Comparison of ENCODE assay signal across 10 cellular contexts in the genomic region with DNA sequence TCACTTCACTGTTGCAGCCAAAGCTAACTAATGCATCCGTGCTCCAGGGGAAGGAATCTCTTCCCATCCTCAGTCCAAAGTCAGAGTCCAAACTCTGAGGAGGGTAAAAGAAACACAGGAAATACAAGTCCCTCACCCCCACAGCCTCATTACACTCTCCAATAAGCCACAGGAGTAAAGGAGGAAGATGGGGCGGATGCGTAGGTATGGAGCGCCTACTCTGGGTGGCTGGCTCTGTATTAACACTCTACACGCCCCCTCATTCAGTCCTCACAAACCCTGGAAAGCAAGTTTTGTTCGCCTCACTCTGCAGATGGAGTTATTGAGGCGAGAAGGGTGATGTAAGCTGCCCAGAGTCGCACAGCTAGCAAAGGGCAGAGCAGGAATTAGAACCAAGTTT.
A peak's percentile ranks its signal among the peaks of the same experiment; 100 is the strongest.
DNase-seq lines count a peak whose midpoint lies in the region; ATAC-seq and TF ChIP-seq lines count a peak whose summit lies in the region.
"Had no signal": no experiment of that assay in that cellular context is flagged by ENCODE, and none has a peak within 500 bp of the region (broad histone marks: within the 10 kb centered on the region; RNA-seq: fewer than 3 reads in every experiment).

No MANE protein-coding gene starts in this region.

- peak overlapping the region in 38 of 59 donors; percentile 5 to 62 (median 31) for H3K4me3 ChIP-seq in dorsolateral prefrontal cortex
- H3K4me3 ChIP-seq in gastrocnemius medialis, result peak overlapping the region in 1 of 4 donors; percentile 7
- no peak overlapping the region for H3K4me3 ChIP-seq in aorta (ENCODE audit: low read length in 2 of 2)
- H3K4me3 ChIP-seq: SK-N-MC had no signal

- no peak overlapping the region for H3K4me3 Mint-ChIP-seq in activated T-cell treated with anti-CD3 and anti-CD28 coated beads, Interleukin-2, amount 50 U/mL, for 4 hours

- TF ChIP-seq POLR2A in gastrocnemius medialis (IDR thresholded peaks at IDR 0.05), result no peak

- no peaks in the 10 kb centered on the region for H3K27me3 Mint-ChIP-seq in activated T-cell treated with anti-CD3 and anti-CD28 coated beads, Interleukin-2, amount 50 U/mL, for 4 hours (ENCODE audit: low read depth)

- no peaks in the 10 kb centered on the region for H3K27me3 ChIP-seq in dorsolateral prefrontal cortex
- no peaks in the 10 kb centered on the region for H3K27me3 ChIP-seq in gastrocnemius medialis
- no peaks in the 10 kb centered on the region for H3K27me3 ChIP-seq in aorta (ENCODE audit: control insufficient read depth in 1 of 2, insufficient read depth in 2 of 2, low read length in 1 of 2)

- peak overlapping the region in 48 of 59 donors; percentile 11 to 91 (median 72) for H3K27ac ChIP-seq in dorsolateral prefrontal cortex
- peak overlapping the region; percentile 83 to 96 (median 86) for H3K27ac ChIP-seq in gastrocnemius medialis
- peak overlapping the region in 1 of 2 donors; percentile 65 for H3K27ac ChIP-seq in aorta (ENCODE audit: low read depth in 1 of 2, low read length in 2 of 2)
- H3K27ac ChIP-seq: SK-N-MC had no signal

- H3K4me1 ChIP-seq in gastrocnemius medialis, result peaks cover 18 to 47% of the 10 kb centered on the region in 2 donors
- peaks cover 5 to 13% of the 10 kb centered on the region in 2 donors for H3K4me1 ChIP-seq in aorta (ENCODE audit: control insufficient read depth in 1 of 2, insufficient read depth in 2 of 2, low read length in 2 of 2)

- no peak for DNase-seq in dorsolateral prefrontal cortex
- no peak for DNase-seq in gastrocnemius medialis
- no peak for DNase-seq in DMS114 treated with DMSO at 0.1 percent for 48 hours (lab: John Stamatoyannopoulos, UW; ENCODE audit: unreplicated experiment)
- DNase-seq in SW 1271 (lab: John Stamatoyannopoulos, UW), result no peak
- DNase-seq in activated T-cell treated with anti-CD3 and anti-CD28 coated beads, Interleukin-2, amount 50 U/mL, for 4 hours, result no peak
- DNase-seq in aorta, result no peak
- DNase-seq: GDM1 had no signal

- H3K36me3 Mint-ChIP-seq in activated T-cell treated with anti-CD3 and anti-CD28 coated beads, Interleukin-2, amount 50 U/mL, for 4 hours (ENCODE audit: insufficient read depth), result peaks cover 16% of the 10 kb centered on the region

- TF ChIP-seq CTCF in dorsolateral prefrontal cortex (IDR thresholded peaks at IDR 0.05 in 54 of 56, conservative IDR thresholded peaks at IDR 0.05 in 2 of 56; ENCODE audit: low read depth in 1 of 56, partially characterized antibody in 56 of 56), result no peak
- no peak for TF ChIP-seq CTCF in gastrocnemius medialis (IDR thresholded peaks at IDR 0.05 in 4 of 5, conservative IDR thresholded peaks at IDR 0.05 in 1 of 5)

- in situ Hi-C loops in gastrocnemius medialis (cut with MboI; ENCODE audit: low sequenced_read_pairs in 4 of 4), result no loop called here

- H3K4me1 Mint-ChIP-seq in activated T-cell treated with anti-CD3 and anti-CD28 coated beads, Interleukin-2, amount 50 U/mL, for 4 hours (ENCODE audit: low read depth), result no peaks in the 10 kb centered on the region

- H3K9me3 ChIP-seq in gastrocnemius medialis, result no peaks in the 10 kb centered on the region
- no peaks in the 10 kb centered on the region for H3K9me3 ChIP-seq in aorta (ENCODE audit: control insufficient read depth, low read length)

- no peaks in the 10 kb centered on the region for H3K36me3 ChIP-seq in gastrocnemius medialis
- no peaks in the 10 kb centered on the region for H3K36me3 ChIP-seq in aorta (ENCODE audit: control insufficient read depth in 1 of 2, insufficient read depth in 2 of 2, low read length in 1 of 2)

- ATAC-seq in GM18873 (IDR thresholded peaks at IDR 0.05; ENCODE audit: low FRiP score, unreplicated experiment) (peak; percentile 15), HG03045 (IDR thresholded peaks at IDR 0.05; ENCODE audit: unreplicated experiment) (peak; percentile 41), gastrocnemius medialis (peak in 1 of 2 donors; percentile 1), aorta (ENCODE audit: low FRiP score) (no peak)
- no peak for ATAC-seq in activated T-cell treated with anti-CD3 and anti-CD28 coated beads, Interleukin-2, amount 50 U/mL, for 4 hours

- H3K9me3 Mint-ChIP-seq in activated T-cell treated with anti-CD3 and anti-CD28 coated beads, Interleukin-2, amount 50 U/mL, for 4 hours, result peaks cover 9% of the 10 kb centered on the region

- 32 to 39% methylated on average over 8 of the region's 8 CpGs for WGBS in aorta, 2 donors

- intact Hi-C loops in dorsolateral prefrontal cortex (cut with DNase I) (loop anchor here in 1 of 2 donors (2.0 to 5.0 kb wide), 2 partner anchors 91 to 233 kb away; no protein-coding TSS in a partner anchor), gastrocnemius medialis (cut with DNase I; ENCODE audit: low total_unique reads) (loop anchor here (1.0 to 5.0 kb wide), 3 partner anchors 8 to 557 kb away; no protein-coding TSS in a partner anchor), aorta (cut with DNase I) (loop anchor here (5.0 to 10.0 kb wide), 6 partner anchors 92 to 499 kb away; partner anchors contain the start of genes FARS2 (in 1 of the 2), LYRM4 (in 1 of the 2) and NRN1 (in 1 of the 2))

Comparison
In these comparisons a context has a peak if more than half of its experiments do, and no peak if none do; other contexts are left out.
1. ATAC-seq: peak in GM18873 (single experiment) and HG03045 (single experiment); none in activated T-cell treated with anti-CD3 and anti-CD28 coated beads, Interleukin-2, amount 50 U/mL, for 4 hours (0 of 2) and aorta (single experiment).
2. H3K4me3 ChIP-seq: peak in dorsolateral prefrontal cortex (38 of 59); none in aorta (0 of 2).